ENCODE assay signal across 18 cellular contexts in genomic region chr17:66945451-66945850, GRCh38. TPM values are rescaled to one million over a fixed set of nuclear protein-coding genes. Genes with fewer than 3 reads are reported as not detected.
DNase-seq lines count a peak whose midpoint lies in the region; ATAC-seq and TF ChIP-seq lines count a peak whose summit lies in the region.
"Had no signal": no experiment of that assay in that cellular context is flagged by ENCODE, and none has a peak within 500 bp of the region (broad histone marks: within the 10 kb centered on the region; RNA-seq: fewer than 3 reads in every experiment).

No MANE protein-coding gene starts in this region.

- no peaks in the 10 kb centered on the region for H3K27me3 ChIP-seq in prostate gland (replicated peaks; ENCODE audit: insufficient read depth)
- peaks cover 0 to 54% of the 10 kb centered on the region in 2 donors for H3K27me3 ChIP-seq in tibial artery
- H3K27me3 ChIP-seq: cardiac muscle cell had no signal

- DNase-seq in DMS79 treated with DMSO at 0.1 percent for 48 hours (lab: John Stamatoyannopoulos, UW) (peak; percentile 6), DMS79 (lab: John Stamatoyannopoulos, UW) (no peak), NOMO-1 (lab: John Stamatoyannopoulos, UW; ENCODE audit: unreplicated experiment in 2 of 2) (peak; percentile 44 to 60), chondrocyte (ENCODE audit: low spot score) (peak; percentile 41), prostate gland (ENCODE audit: low spot score) (peak; percentile 38), tibial artery (no peak), HuH-7.5 (ENCODE audit: low spot score) (no peak)
- DNase-seq: activated B cell treated with CpG ODN at 0.5 μM for 24 hours; activated naive CD4-positive, alpha-beta T cell treated with anti-CD3 and anti-CD28 coated beads, Interleukin-2, amount 10 ng/mL, durations not matched to agents 7 days and 5 days; effector memory CD4-positive, alpha-beta T cell; GOT3; NCI-H2171 treated with DMSO at 0.1 percent for 48 hours had no signal

- peaks cover 3% of the 10 kb centered on the region for H3K36me3 Mint-ChIP-seq in chondrocyte (ENCODE audit: low read depth)
- H3K36me3 Mint-ChIP-seq: activated naive CD4-positive, alpha-beta T cell treated with anti-CD3 and anti-CD28 coated beads, Interleukin-2, amount 10 ng/mL, durations not matched to agents 7 days and 5 days; memory B cell; stimulated activated memory B cell treated with anti-CD40 and anti-IgM and Interleukin-4, amounts not matched to agents 10 μg/mL and 1 μg/mL and 100 μg/mL, for 72 hours had no signal

- H3K4me3 Mint-ChIP-seq in chondrocyte (ENCODE audit: unreplicated experiment): no peak overlapping the region
- H3K4me3 Mint-ChIP-seq: activated B cell treated with CpG ODN at 0.5 μM for 24 hours; activated naive CD4-positive, alpha-beta T cell treated with anti-CD3 and anti-CD28 coated beads, Interleukin-2, amount 10 ng/mL, durations not matched to agents 7 days and 5 days; memory B cell; stimulated activated memory B cell treated with anti-CD40 and anti-IgM and Interleukin-4, amounts not matched to agents 10 μg/mL and 1 μg/mL and 100 μg/mL, for 72 hours had no signal

- peaks cover 10% of the 10 kb centered on the region for H3K27me3 Mint-ChIP-seq in chondrocyte (ENCODE audit: low read depth)

- intact Hi-C loops in prostate gland (cut with DNase I): no loop called here
- intact Hi-C loops in tibial artery (cut with DNase I; ENCODE audit: low total_unique reads): no loop called here

- H3K9me3 ChIP-seq in prostate gland (no peaks in the 10 kb centered on the region), tibial artery (no peaks in the 10 kb centered on the region)
- H3K9me3 ChIP-seq: gastroesophageal sphincter had no signal

- TF ChIP-seq CTCF in chondrocyte (IDR thresholded peaks at IDR 0.05): no peak
- TF ChIP-seq CTCF in prostate gland (IDR thresholded peaks at IDR 0.05): no peak
- TF ChIP-seq CTCF in tibial artery (IDR thresholded peaks at IDR 0.05): no peak

- TF ChIP-seq POLR2A in prostate gland (IDR thresholded peaks at IDR 0.05): no peak

- no peak overlapping the region for H3K27ac ChIP-seq in prostate gland
- no peak overlapping the region for H3K27ac ChIP-seq in tibial artery
- H3K27ac ChIP-seq: 22Rv1, cardiac muscle cell, gastroesophageal sphincter had no signal

- H3K4me1 ChIP-seq in prostate gland (replicated peaks) (no peaks in the 10 kb centered on the region), tibial artery (no peaks in the 10 kb centered on the region)

- no peak overlapping the region for H3K27ac Mint-ChIP-seq in chondrocyte (ENCODE audit: unreplicated experiment)
- H3K27ac Mint-ChIP-seq: activated B cell treated with CpG ODN at 0.5 μM for 24 hours; activated naive CD4-positive, alpha-beta T cell treated with anti-CD3 and anti-CD28 coated beads, Interleukin-2, amount 10 ng/mL, durations not matched to agents 7 days and 5 days; memory B cell; stimulated activated memory B cell treated with anti-CD40 and anti-IgM and Interleukin-4, amounts not matched to agents 10 μg/mL and 1 μg/mL and 100 μg/mL, for 72 hours had no signal

- ATAC-seq in GM21825 (IDR thresholded peaks at IDR 0.05; ENCODE audit: unreplicated experiment): no peak
- ATAC-seq: gastroesophageal sphincter; stimulated activated memory B cell treated with anti-CD40 and anti-IgM and Interleukin-4, amounts not matched to agents 10 μg/mL and 1 μg/mL and 100 μg/mL, for 72 hours had no signal

- WGBS in prostate gland: 30% methylated on average over 14 of the region's 14 CpGs

- H3K36me3 ChIP-seq in prostate gland (no peaks in the 10 kb centered on the region), tibial artery (no peaks in the 10 kb centered on the region)
- H3K36me3 ChIP-seq: cardiac muscle cell, gastroesophageal sphincter had no signal

- peaks cover 11% of the 10 kb centered on the region for H3K9me3 Mint-ChIP-seq in chondrocyte (ENCODE audit: low read depth)
- H3K9me3 Mint-ChIP-seq: activated B cell treated with CpG ODN at 0.5 μM for 24 hours; activated naive CD4-positive, alpha-beta T cell treated with anti-CD3 and anti-CD28 coated beads, Interleukin-2, amount 10 ng/mL, durations not matched to agents 7 days and 5 days had no signal

- peaks cover 6% of the 10 kb centered on the region for H3K4me1 Mint-ChIP-seq in chondrocyte (ENCODE audit: low read depth)
- H3K4me1 Mint-ChIP-seq: activated B cell treated with CpG ODN at 0.5 μM for 24 hours; activated naive CD4-positive, alpha-beta T cell treated with anti-CD3 and anti-CD28 coated beads, Interleukin-2, amount 10 ng/mL, durations not matched to agents 7 days and 5 days; stimulated activated memory B cell treated with anti-CD40 and anti-IgM and Interleukin-4, amounts not matched to agents 10 μg/mL and 1 μg/mL and 100 μg/mL, for 72 hours had no signal

- H3K4me3 ChIP-seq in prostate gland (no peak overlapping the region), tibial artery (no peak overlapping the region)
- H3K4me3 ChIP-seq: cardiac muscle cell, gastroesophageal sphincter had no signal

RNA-seq across cellular contexts. Expression of gene CACNG4, which starts 19.1 kb away (rescaled TPM):
- total RNA-seq in chondrocyte (2.9 to 6.9 TPM (median 3.2 TPM) in 3 replicates), prostate gland (10 to 100 TPM in 1 of 2 donors, 1 to 10 TPM in 1; 9.5 to 12.9 TPM)
- total RNA-seq: activated B cell treated with CpG ODN at 0.5 μM for 24 hours had no signal

Comparison
In these comparisons a context has a peak if more than half of its experiments do, and no peak if none do; other contexts are left out.
1. DNase-seq: peak in DMS79 treated with DMSO at 0.1 percent for 48 hours (single experiment), NOMO-1 (2 of 2), chondrocyte (single experiment) and prostate gland (single experiment); none in DMS79 (single experiment), tibial artery (0 of 2) and HuH-7.5 (single experiment).